ENCODE assay signal across 1 cellular context in the genomic region with DNA sequence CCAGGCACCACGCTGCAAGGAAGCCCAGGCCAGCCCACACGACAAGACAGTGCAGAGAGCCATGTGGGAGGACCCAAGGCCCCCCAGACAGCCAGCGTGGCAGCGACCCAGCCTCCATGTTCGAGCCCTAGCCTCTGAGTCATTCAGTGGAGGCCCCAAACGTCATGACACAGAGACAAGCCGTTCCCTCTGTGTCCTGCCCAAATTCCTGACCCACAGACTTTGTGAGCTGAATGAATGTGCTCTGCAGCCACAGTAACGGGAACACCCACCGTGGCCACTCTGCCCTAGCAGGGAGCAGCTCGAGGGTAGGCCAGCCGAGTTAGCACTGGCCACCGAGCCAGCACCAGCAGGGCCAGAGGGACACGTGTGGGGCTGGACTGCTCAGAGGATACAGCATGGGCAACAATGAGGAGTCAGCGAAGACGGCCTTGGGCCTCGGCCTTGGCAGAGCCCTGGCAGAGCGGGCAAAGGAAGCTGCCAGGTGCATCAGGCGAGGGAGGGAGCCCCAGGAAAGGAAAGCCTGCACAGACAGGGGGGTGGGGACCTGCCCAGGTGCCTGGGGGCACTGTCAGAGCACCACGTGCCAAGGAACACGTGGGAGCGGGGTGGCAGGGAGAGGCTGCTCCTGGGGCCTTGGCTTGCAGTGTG.
A peak's percentile ranks its signal among the peaks of the same experiment; 100 is the strongest.
TF ChIP-seq lines count a peak whose summit lies in the region.

No MANE protein-coding gene starts in this region.

TF ChIP-seq in IMR-90, 13 proteins besides CTCF, POLR2A, EP300 and RAD21:
- TF ChIP-seq FOS (IDR thresholded peaks at IDR 0.05; ENCODE audit: low read depth, low read length) (0 out of 2 replicates have a peak, but pooled peaks have one; percentile 15), RFX5 (IDR thresholded peaks at IDR 0.05; ENCODE audit: low read depth, low read length) (no peak), MAZ (IDR thresholded peaks at IDR 0.05; ENCODE audit: borderline replicate concordance, low read depth, low read length) (peak; percentile 31; the same call in 1 of the 2 replicates)
